Comparison of ENCODE assay signal across 8 cellular contexts in genomic region chr19:40284501-40285352, GRCh38. TPM values are rescaled to one million over a fixed set of nuclear protein-coding genes. Genes with fewer than 3 reads are reported as not detected.
DNase-seq lines count a peak whose midpoint lies in the region; ATAC-seq, FAIRE-seq and TF ChIP-seq lines count a peak whose summit lies in the region.

AKT2 (minus strand) TSS chr19:40285345; CDS start chr19:40265267, 20,078 bp downstream.

- no peak for FAIRE-seq in frontal cortex (lab: Jason Lieb, UNC)

- DNase-seq in Ammon's horn (ENCODE audit: low spot score) (peak; percentile 64), RKO (ENCODE audit: low spot score) (peak; percentile 74), frontal cortex (ENCODE audit: low spot score in 2 of 2) (peak; percentile 72 to 76), omental fat pad (ENCODE audit: low spot score) (no peak)
- peak; percentile 61 for DNase-seq in activated T-helper 9 cell treated with anti-CD3 and anti-CD28 coated beads, Interleukin-2, amount 50 U/mL, for 16 hours (ENCODE audit: low read depth)

- peak within 1 kb of the TSS; percentile 99 for H3K27ac ChIP-seq in temporal lobe (ENCODE audit: low read depth, low read length)

- ATAC-seq in HG03342 (IDR thresholded peaks at IDR 0.05; ENCODE audit: unreplicated experiment) (peak; percentile 25), omental fat pad (ENCODE audit: low FRiP score) (peak; percentile 48)

- peak; percentile 60 for TF ChIP-seq POLR2A in GM19099 (IDR thresholded peaks at IDR 0.05; ENCODE audit: extremely low read depth, insufficient read length, low read depth)

- TF ChIP-seq CTCF in omental fat pad (IDR thresholded peaks at IDR 0.05): no peak

RNA-seq across cellular contexts. Expression of gene AKT2, which starts in this region (rescaled TPM):
- total RNA-seq in frontal cortex (34.6 TPM), omental fat pad (100 to 1,000 TPM in 2 of 4 donors, 10 to 100 TPM in 2; 84.7 to 151 (median 99.1) TPM), temporal lobe (36.9 TPM)
